12 cellular contexts compared by ENCODE assay signal in the genomic region with DNA sequence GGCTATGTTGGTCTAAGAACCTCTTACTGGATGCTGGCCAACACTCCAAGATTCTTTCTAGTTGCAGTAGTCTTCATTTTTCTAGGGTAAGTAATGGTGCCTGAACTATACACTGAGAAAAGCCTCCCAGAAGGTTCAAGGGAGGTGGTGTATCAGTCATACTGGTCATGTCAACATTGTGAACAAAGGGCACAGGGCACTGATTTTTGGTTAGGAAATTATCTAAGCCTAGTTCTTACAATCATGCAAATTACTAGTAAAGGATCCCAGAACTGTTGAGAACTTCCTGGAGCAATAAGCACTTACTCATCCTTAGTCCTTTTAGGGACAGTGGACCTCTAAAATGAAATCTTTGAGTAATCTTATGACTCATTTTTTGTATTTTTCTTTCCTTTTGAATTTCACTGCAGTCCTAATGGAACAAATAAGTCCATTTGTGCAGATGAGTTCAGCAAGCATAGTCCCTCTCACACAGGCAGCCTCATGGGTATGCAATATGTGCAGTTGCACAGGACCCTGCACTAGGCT. TPM values are rescaled to one million over a fixed set of nuclear protein-coding genes. Genes with fewer than 3 reads are reported as not detected.
DNase-seq lines count a peak whose midpoint lies in the region; TF ChIP-seq lines count a peak whose summit lies in the region.
"Had no signal": no experiment of that assay in that cellular context is flagged by ENCODE, and none has a peak within 500 bp of the region (broad histone marks: within the 10 kb centered on the region; RNA-seq: fewer than 3 reads in every experiment).

No MANE protein-coding gene starts in this region.

- peaks cover 1% of the 10 kb centered on the region for H3K36me3 Mint-ChIP-seq in activated naive CD4-positive, alpha-beta T cell treated with anti-CD3 and anti-CD28 coated beads for 36 hours (ENCODE audit: low read depth)
- H3K36me3 Mint-ChIP-seq in stimulated activated naive CD8-positive, alpha-beta T cell treated with anti-CD3 and anti-CD28 coated beads, Interleukin-15, Interleukin-2, amounts not matched to agents 100 ng/mL and 50 ng/mL, for 24 hours (ENCODE audit: low read depth) = no peaks in the 10 kb centered on the region

- TF ChIP-seq CTCF in epithelial cell of proximal tubule (conservative IDR thresholded peaks at IDR 0.05; ENCODE audit: low read depth, low read length) = no peak

- H3K4me3 ChIP-seq in epithelial cell of proximal tubule (ENCODE audit: low read depth, low read length) = no peak overlapping the region
- H3K4me3 ChIP-seq: BLaER1 treated with 17β-estradiol and CSF1 and Interleukin-3, amounts not matched to agents 10 nM and 100 nM; SK-N-MC; spleen had no signal

- no peak overlapping the region for H3K4me3 Mint-ChIP-seq in activated naive CD4-positive, alpha-beta T cell treated with anti-CD3 and anti-CD28 coated beads for 36 hours
- no peak overlapping the region for H3K4me3 Mint-ChIP-seq in stimulated activated naive CD8-positive, alpha-beta T cell treated with anti-CD3 and anti-CD28 coated beads, Interleukin-15, Interleukin-2, amounts not matched to agents 100 ng/mL and 50 ng/mL, for 24 hours

- DNase-seq in activated naive CD4-positive, alpha-beta T cell treated with anti-CD3 and anti-CD28 coated beads for 36 hours = peak; percentile 38
- no peak for DNase-seq in activated naive CD4-positive, alpha-beta T cell treated with Interleukin-2 at 50 U/mL for 16 hours
- DNase-seq in NCI-H226 = peak; percentile 52
- DNase-seq in epithelial cell of proximal tubule (ENCODE audit: low read depth) = peak; percentile 79
- DNase-seq in C1 segment of cervical spinal cord (lab: John Stamatoyannopoulos, UW) = no peak
- DNase-seq in NCI-H2081 (lab: John Stamatoyannopoulos, UW) = no peak
- DNase-seq in NCI-H446 treated with DMSO at 0.1 percent for 48 hours (lab: John Stamatoyannopoulos, UW) = no peak
- DNase-seq: NCI-H2171, spleen had no signal

- no peaks in the 10 kb centered on the region for H3K27me3 Mint-ChIP-seq in activated naive CD4-positive, alpha-beta T cell treated with anti-CD3 and anti-CD28 coated beads for 36 hours (ENCODE audit: low read depth)
- H3K27me3 Mint-ChIP-seq in stimulated activated naive CD8-positive, alpha-beta T cell treated with anti-CD3 and anti-CD28 coated beads, Interleukin-15, Interleukin-2, amounts not matched to agents 100 ng/mL and 50 ng/mL, for 24 hours = no peaks in the 10 kb centered on the region

- intact Hi-C loops in activated naive CD4-positive, alpha-beta T cell treated with anti-CD3 and anti-CD28 coated beads for 36 hours (cut with micrococcal nuclease) = loop anchor here (1.0 kb wide), 3 partner anchors 9 to 33 kb away; no protein-coding TSS in a partner anchor

- CTCF ChIA-PET in activated naive CD4-positive, alpha-beta T cell treated with anti-CD3 and anti-CD28 coated beads for 36 hours (lab: Charles Lee) = no interaction called here

- H3K4me1 Mint-ChIP-seq in activated naive CD4-positive, alpha-beta T cell treated with anti-CD3 and anti-CD28 coated beads for 36 hours (ENCODE audit: low read depth) = peaks cover 16% of the 10 kb centered on the region
- peaks cover 17% of the 10 kb centered on the region for H3K4me1 Mint-ChIP-seq in stimulated activated naive CD8-positive, alpha-beta T cell treated with anti-CD3 and anti-CD28 coated beads, Interleukin-15, Interleukin-2, amounts not matched to agents 100 ng/mL and 50 ng/mL, for 24 hours (ENCODE audit: low read depth)

- H3K27ac Mint-ChIP-seq in activated naive CD4-positive, alpha-beta T cell treated with anti-CD3 and anti-CD28 coated beads for 36 hours = no peak overlapping the region
- H3K27ac Mint-ChIP-seq in stimulated activated naive CD8-positive, alpha-beta T cell treated with anti-CD3 and anti-CD28 coated beads, Interleukin-15, Interleukin-2, amounts not matched to agents 100 ng/mL and 50 ng/mL, for 24 hours = peak overlapping the region; percentile 15

- H3K9me3 Mint-ChIP-seq in activated naive CD4-positive, alpha-beta T cell treated with anti-CD3 and anti-CD28 coated beads for 36 hours = peaks cover 4% of the 10 kb centered on the region
- H3K9me3 Mint-ChIP-seq in stimulated activated naive CD8-positive, alpha-beta T cell treated with anti-CD3 and anti-CD28 coated beads, Interleukin-15, Interleukin-2, amounts not matched to agents 100 ng/mL and 50 ng/mL, for 24 hours = no peaks in the 10 kb centered on the region

RNA-seq across cellular contexts. Expression of a gene that starts 21.1 kb away (rescaled TPM):
- total RNA-seq in activated naive CD4-positive, alpha-beta T cell treated with anti-CD3 and anti-CD28 coated beads for 36 hours = 100 to 1,000 TPM; 106 to 108 TPM
- total RNA-seq in epithelial cell of proximal tubule = 32.9 and 40.1 TPM in 2 replicates

Comparison
In these comparisons a context has a peak if more than half of its experiments do, and no peak if none do; other contexts are left out.
1. DNase-seq: peak in activated naive CD4-positive, alpha-beta T cell treated with anti-CD3 and anti-CD28 coated beads for 36 hours (single experiment), NCI-H226 (single experiment) and epithelial cell of proximal tubule (single experiment); none in activated naive CD4-positive, alpha-beta T cell treated with Interleukin-2 at 50 U/mL for 16 hours (single experiment), C1 segment of cervical spinal cord (0 of 14), NCI-H2081 (0 of 2) and NCI-H446 treated with DMSO at 0.1 percent for 48 hours (single experiment).